ENCODE assay signal across 10 cellular contexts in genomic region chr20:32449890-32450401, GRCh38.
A peak's percentile ranks its signal among the peaks of the same experiment; 100 is the strongest.
DNase-seq lines count a peak whose midpoint lies in the region; ATAC-seq and TF ChIP-seq lines count a peak whose summit lies in the region.
"Had no signal": no experiment of that assay in that cellular context is flagged by ENCODE, and none has a peak within 500 bp of the region (broad histone marks: within the 10 kb centered on the region; RNA-seq: fewer than 3 reads in every experiment).

No MANE protein-coding gene starts in this region.

- H3K9ac ChIP-seq in SK-N-MC (ENCODE audit: insufficient read length): no peak overlapping the region

- no peak overlapping the region for H3K4me3 ChIP-seq in SK-N-MC
- H3K4me3 ChIP-seq: right lobe of liver had no signal

- no peaks in the 10 kb centered on the region for H3K36me3 ChIP-seq in SK-N-MC (ENCODE audit: insufficient read depth, low read length)

- no peaks in the 10 kb centered on the region for H3K27me3 Mint-ChIP-seq in activated CD4-positive, alpha-beta T cell treated with anti-CD3 and anti-CD28 coated beads, Interleukin-2, amount 10 ng/mL, durations not matched to agents 24 days and 14 days
- peaks cover 33% of the 10 kb centered on the region for H3K27me3 Mint-ChIP-seq in endothelial cell (ENCODE audit: unreplicated experiment)

- H3K9me3 ChIP-seq in SK-N-MC (ENCODE audit: low read depth, low read length): no peaks in the 10 kb centered on the region
- H3K9me3 ChIP-seq: right lobe of liver had no signal

- no peak for DNase-seq in activated CD4-positive, alpha-beta T cell treated with anti-CD3 and anti-CD28 coated beads, Interleukin-2, amount 10 ng/mL, durations not matched to agents 24 days and 14 days
- DNase-seq in activated CD4-positive, alpha-beta T cell treated with anti-CD3 and anti-CD28 coated beads, Interleukin-2, amount 50 U/mL, for 1 hour: no peak
- no peak for DNase-seq in SK-N-MC (ENCODE audit: low read depth, low spot score)
- no peak for DNase-seq in endothelial cell (ENCODE audit: low spot score)
- DNase-seq in sciatic nerve (ENCODE audit: low spot score): peak; percentile 56
- no peak for DNase-seq in NCI-H1417 (lab: John Stamatoyannopoulos, UW)
- no peak for DNase-seq in NCI-H2227 (lab: John Stamatoyannopoulos, UW; ENCODE audit: unreplicated experiment)
- DNase-seq: NCI-H226 had no signal

- peak overlapping the region; percentile 61 for H3K27ac Mint-ChIP-seq in activated CD4-positive, alpha-beta T cell treated with anti-CD3 and anti-CD28 coated beads, Interleukin-2, amount 10 ng/mL, durations not matched to agents 24 days and 14 days
- H3K27ac Mint-ChIP-seq in endothelial cell (ENCODE audit: unreplicated experiment): peak overlapping the region; percentile 81

- H3K4me3 Mint-ChIP-seq in activated CD4-positive, alpha-beta T cell treated with anti-CD3 and anti-CD28 coated beads, Interleukin-2, amount 10 ng/mL, durations not matched to agents 24 days and 14 days: no peak overlapping the region
- H3K4me3 Mint-ChIP-seq in endothelial cell (ENCODE audit: unreplicated experiment): peak overlapping the region; percentile 69

- H3K27ac ChIP-seq in SK-N-MC: 0 out of 2 replicates have a peak overlapping the region, but pooled peaks have one; percentile 11
- H3K27ac ChIP-seq: right lobe of liver had no signal

- intact Hi-C loops in activated CD4-positive, alpha-beta T cell treated with anti-CD3 and anti-CD28 coated beads, Interleukin-2, amount 10 ng/mL, durations not matched to agents 24 days and 14 days (cut with micrococcal nuclease): no loop called here
- intact Hi-C loops in sciatic nerve (cut with DNase I): loop anchor here (10.0 kb wide), 2 partner anchors 85 to 245 kb away; partner anchors contain the start of genes PLAGL2 and POFUT1

- peaks cover 7% of the 10 kb centered on the region for H3K4me1 Mint-ChIP-seq in activated CD4-positive, alpha-beta T cell treated with anti-CD3 and anti-CD28 coated beads, Interleukin-2, amount 10 ng/mL, durations not matched to agents 24 days and 14 days
- peaks cover 75% of the 10 kb centered on the region for H3K4me1 Mint-ChIP-seq in endothelial cell (ENCODE audit: unreplicated experiment)

- H3K9me3 Mint-ChIP-seq in activated CD4-positive, alpha-beta T cell treated with anti-CD3 and anti-CD28 coated beads, Interleukin-2, amount 10 ng/mL, durations not matched to agents 24 days and 14 days: no peaks in the 10 kb centered on the region
- H3K9me3 Mint-ChIP-seq in endothelial cell (ENCODE audit: unreplicated experiment): no peaks in the 10 kb centered on the region

- peaks cover 22% of the 10 kb centered on the region for H3K36me3 Mint-ChIP-seq in activated CD4-positive, alpha-beta T cell treated with anti-CD3 and anti-CD28 coated beads, Interleukin-2, amount 10 ng/mL, durations not matched to agents 24 days and 14 days (ENCODE audit: low read depth)
- peaks cover 50% of the 10 kb centered on the region for H3K36me3 Mint-ChIP-seq in endothelial cell (ENCODE audit: low read depth, unreplicated experiment)

- TF ChIP-seq CTCF in endothelial cell (IDR thresholded peaks at IDR 0.05; ENCODE audit: unreplicated experiment): no peak

- ATAC-seq in sciatic nerve: no peak
- no peak for ATAC-seq in GM19467 (IDR thresholded peaks at IDR 0.05; ENCODE audit: unreplicated experiment)
